22 cellular contexts compared by ENCODE assay signal in genomic region chr4:102715057-102715456, GRCh38. TPM values are rescaled to one million over a fixed set of nuclear protein-coding genes. Genes with fewer than 3 reads are reported as not detected.
DNase-seq lines count a peak whose midpoint lies in the region; ATAC-seq and TF ChIP-seq lines count a peak whose summit lies in the region.
"Had no signal": no experiment of that assay in that cellular context is flagged by ENCODE, and none has a peak within 500 bp of the region (broad histone marks: within the 10 kb centered on the region; RNA-seq: fewer than 3 reads in every experiment).

No MANE protein-coding gene starts in this region.

- no peaks in the 10 kb centered on the region for H3F3A ChIP-seq in GM23248 (ENCODE audit: insufficient read depth)

- H3K4me3 ChIP-seq in AG09309 (ENCODE audit: control insufficient read depth, low read depth, low read length), result no peak overlapping the region
- H3K4me3 ChIP-seq in GM23248, result no peak overlapping the region
- no peak overlapping the region for H3K4me3 ChIP-seq in testis
- H3K4me3 ChIP-seq: HAP-1, K562, skin epidermis had no signal

- H3K4me1 Mint-ChIP-seq in activated naive CD8-positive, alpha-beta T cell treated with anti-CD3 and anti-CD28 coated beads for 36 hours, result no peaks in the 10 kb centered on the region

- H3K9ac ChIP-seq in GM23248, result no peak overlapping the region

- TF ChIP-seq CTCF in AG09309 (IDR thresholded peaks at IDR 0.05; ENCODE audit: control insufficient read depth, insufficient read depth, low read depth, low read length, missing control alignments) (peak; percentile 19), foreskin keratinocyte (conservative IDR thresholded peaks at IDR 0.05) (peak; percentile 43), testis (IDR thresholded peaks at IDR 0.05) (no peak)

- no peak overlapping the region for H3K27ac Mint-ChIP-seq in activated naive CD8-positive, alpha-beta T cell treated with anti-CD3 and anti-CD28 coated beads for 36 hours
- H3K27ac Mint-ChIP-seq: activated naive CD8-positive, alpha-beta T cell; stimulated activated effector memory CD8-positive, alpha-beta T cell treated with anti-CD3 and anti-CD28 coated beads, Interleukin-12 subunit alpha, Interleukin-12 subunit beta, amount 100 ng/mL, for 72 hours; T-helper 2 cell treated with Interferon-gamma antibody and Interleukin-4, amounts not matched to agents 5 μg/mL and 100 μg/mL, for 36 hours had no signal

- no peak overlapping the region for H3K4me3 Mint-ChIP-seq in activated naive CD8-positive, alpha-beta T cell treated with anti-CD3 and anti-CD28 coated beads for 36 hours
- H3K4me3 Mint-ChIP-seq: activated naive CD8-positive, alpha-beta T cell; stimulated activated effector memory CD8-positive, alpha-beta T cell treated with anti-CD3 and anti-CD28 coated beads, Interleukin-12 subunit alpha, Interleukin-12 subunit beta, amount 100 ng/mL, for 72 hours; T-helper 2 cell treated with Interferon-gamma antibody and Interleukin-4, amounts not matched to agents 5 μg/mL and 100 μg/mL, for 36 hours had no signal

- H3K4me2 ChIP-seq in GM23248 (ENCODE audit: unreplicated experiment), result no peak overlapping the region

- no peaks in the 10 kb centered on the region for H4K20me1 ChIP-seq in GM23248 (ENCODE audit: insufficient read depth)

- H3K9me3 ChIP-seq in GM23248 (ENCODE audit: low read depth) (no peaks in the 10 kb centered on the region), testis (no peaks in the 10 kb centered on the region)
- H3K9me3 ChIP-seq: HAP-1 had no signal

- intact Hi-C loops in testis (cut with DNase I; ENCODE audit: low total_unique reads), result no loop called here

- peaks cover 30% of the 10 kb centered on the region for H3K36me3 Mint-ChIP-seq in activated naive CD8-positive, alpha-beta T cell treated with anti-CD3 and anti-CD28 coated beads for 36 hours
- H3K36me3 Mint-ChIP-seq: stimulated activated effector memory CD8-positive, alpha-beta T cell treated with anti-CD3 and anti-CD28 coated beads, Interleukin-12 subunit alpha, Interleukin-12 subunit beta, amount 100 ng/mL, for 72 hours had no signal

- H3K27me3 Mint-ChIP-seq in activated naive CD8-positive, alpha-beta T cell treated with anti-CD3 and anti-CD28 coated beads for 36 hours, result no peaks in the 10 kb centered on the region
- H3K27me3 Mint-ChIP-seq: activated naive CD8-positive, alpha-beta T cell had no signal

- H3K79me2 ChIP-seq in GM23248 (ENCODE audit: insufficient read depth), result no peaks in the 10 kb centered on the region

- in situ Hi-C loops in GM23248 (cut with MboI), result no loop called here

- TF ChIP-seq POLR2A in testis (IDR thresholded peaks at IDR 0.05), result no peak

- no peak for ATAC-seq in foreskin keratinocyte
- no peak for ATAC-seq in HG02763 (IDR thresholded peaks at IDR 0.05; ENCODE audit: unreplicated experiment)
- ATAC-seq: K562; stimulated activated effector memory CD8-positive, alpha-beta T cell treated with anti-CD3 and anti-CD28 coated beads, Interleukin-12 subunit alpha, Interleukin-12 subunit beta, amount 100 ng/mL, for 72 hours had no signal

- H3K36me3 ChIP-seq in GM23248 (ENCODE audit: low read depth) (no peaks in the 10 kb centered on the region), testis (ENCODE audit: low read depth, missing control alignments) (no peaks in the 10 kb centered on the region)

- peaks cover 7% of the 10 kb centered on the region for H3K4me1 ChIP-seq in GM23248 (ENCODE audit: insufficient read depth)
- H3K4me1 ChIP-seq in foreskin keratinocyte, result peaks cover 3% of the 10 kb centered on the region
- H3K4me1 ChIP-seq in testis, result no peaks in the 10 kb centered on the region
- H3K4me1 ChIP-seq: HAP-1 had no signal

- H3K9me2 ChIP-seq in GM23248 (ENCODE audit: insufficient read depth), result no peaks in the 10 kb centered on the region

- 50 to 71% methylated on average over 1 of the region's 1 CpG for WGBS in GM23248 (ENCODE audit: low coverage in 1 of 2, low lambda C conversion rate in 2 of 2, missing lambda C conversion rate in 2 of 2), 2 experiments
- WGBS in testis, 2 donors, result 91 to 94% methylated on average over 1 of the region's 1 CpG

- DNase-seq in AG09309 (ENCODE audit: low read depth) (no peak), GM23248 (peak; percentile 44), RPMI7951 (ENCODE audit: low read depth) (peak; percentile 6), foreskin keratinocyte (no peak), testis (no peak), NCI-H1694 (lab: John Stamatoyannopoulos, UW) (no peak)
- no peak for DNase-seq in activated naive CD8-positive, alpha-beta T cell treated with anti-CD3 and anti-CD28 coated beads for 36 hours
- DNase-seq: activated CD4-positive, alpha-beta T cell treated with anti-CD3 and anti-CD28 coated beads for 48 hours; AML-193; central memory CD4-positive, alpha-beta T cell; DMS153; glutamatergic neuron; midbrain; NCI-H526; SHP77 treated with DMSO at 0.1 percent for 48 hours had no signal

- H3K27ac ChIP-seq in GM23248 (no peak overlapping the region), foreskin keratinocyte (no peak overlapping the region), testis (no peak overlapping the region)
- H3K27ac ChIP-seq: skin epidermis had no signal

- H3K27me3 ChIP-seq in GM23248 (replicated peaks; ENCODE audit: insufficient read depth) (no peaks in the 10 kb centered on the region), foreskin keratinocyte (no peaks in the 10 kb centered on the region), testis (no peaks in the 10 kb centered on the region)

- no peak overlapping the region for H2AFZ ChIP-seq in GM23248

- H3K9me3 Mint-ChIP-seq in activated naive CD8-positive, alpha-beta T cell treated with anti-CD3 and anti-CD28 coated beads for 36 hours, result no peaks in the 10 kb centered on the region
- H3K9me3 Mint-ChIP-seq: stimulated activated effector memory CD8-positive, alpha-beta T cell treated with anti-CD3 and anti-CD28 coated beads, Interleukin-12 subunit alpha, Interleukin-12 subunit beta, amount 100 ng/mL, for 72 hours had no signal

RNA-seq across cellular contexts. Expression of gene MANBA, which starts 45.7 kb away (rescaled TPM):
- 20.5 and 23.4 TPM in 2 replicates for total RNA-seq in GM23248 (2014; rRNA removed; shearing (Covaris generic))
- polyA plus RNA-seq in GM23248 (2016; fragmentation: Nextera tagmentation; extraction: Ambion mirVana) (16.2 and 16.6 TPM in 2 replicates), foreskin keratinocyte (6.4 and 9.1 TPM in 2 replicates), testis (ENCODE audit: insufficient read depth, low read depth, low replicate concordance) (9.2 TPM)
- 22.5 and 23.4 TPM in 2 replicates for total RNA-seq in RPMI7951 (2014; rRNA removed; shearing (Covaris generic))
- total RNA-seq in foreskin keratinocyte (9.8 and 18.7 TPM in 2 replicates), testis (10 to 100 TPM; 13.6 to 22.7 TPM)
- 1 to 10 TPM; 8.7 to 10.0 TPM for total RNA-seq in activated naive CD8-positive, alpha-beta T cell treated with anti-CD3 and anti-CD28 coated beads for 36 hours

Comparison
In these comparisons a context has a peak if more than half of its experiments do, and no peak if none do; other contexts are left out.
1. DNase-seq: peak in GM23248 (single experiment) and RPMI7951 (single experiment); none in AG09309 (single experiment), foreskin keratinocyte (0 of 2), testis (single experiment), NCI-H1694 (single experiment) and activated naive CD8-positive, alpha-beta T cell treated with anti-CD3 and anti-CD28 coated beads for 36 hours (single experiment).
2. CTCF ChIP-seq: peak in AG09309 (single experiment) and foreskin keratinocyte (single experiment); none in testis (0 of 3).